Comparison of ENCODE assay signal across 8 cellular contexts in the genomic region with DNA sequence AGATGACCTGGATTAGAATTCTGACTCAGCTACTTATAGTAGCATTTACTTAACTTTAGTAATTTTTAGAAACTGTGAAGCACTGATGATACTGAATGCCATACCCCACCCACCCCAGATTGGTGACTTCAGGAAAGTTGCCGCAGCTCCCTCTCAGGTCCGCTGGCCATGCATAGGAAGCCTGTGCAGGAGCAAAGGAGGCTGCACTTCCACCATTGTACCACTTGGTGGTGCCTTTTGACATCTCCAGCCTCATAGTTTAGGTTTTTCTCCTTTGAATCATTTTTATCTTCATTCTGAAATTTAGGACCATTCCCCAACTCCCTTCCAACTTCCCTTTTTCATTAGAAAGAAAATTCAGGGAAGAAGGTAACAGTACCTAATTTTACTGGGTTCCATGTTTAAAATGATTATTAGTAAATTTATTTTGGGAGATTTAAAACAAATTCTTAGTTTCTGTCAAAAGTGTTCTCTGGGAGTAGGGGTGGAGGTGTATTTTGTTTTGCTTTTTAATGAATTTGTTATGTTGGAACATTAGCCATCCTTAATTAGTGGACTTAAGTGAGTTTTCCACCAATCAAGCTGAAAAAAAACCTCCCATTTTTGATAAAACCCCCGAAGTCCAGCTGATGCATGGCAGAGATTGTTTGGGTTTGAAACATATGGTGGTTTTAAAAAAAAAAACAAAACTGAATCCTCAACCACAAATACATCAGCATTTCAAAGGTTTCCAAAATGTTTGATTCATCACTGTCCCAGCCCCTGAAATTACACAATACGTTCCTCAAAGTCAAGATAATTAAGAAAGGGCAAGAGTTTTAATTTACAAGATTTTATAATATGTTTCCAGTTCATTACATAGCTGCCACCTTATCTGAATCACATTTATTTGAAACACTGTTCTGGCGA.
A peak's percentile ranks its signal among the peaks of the same experiment; 100 is the strongest.
DNase-seq lines count a peak whose midpoint lies in the region; ATAC-seq and TF ChIP-seq lines count a peak whose summit lies in the region.

No MANE protein-coding gene starts in this region.

- peak; percentile 5 to 56 (median 6) for DNase-seq in CD8-positive, alpha-beta memory T cell
- DNase-seq in GM19238 (ENCODE audit: insufficient read length, low spot score) (peak; percentile 24), NCI-H748 treated with DMSO at 0.1 percent for 48 hours (lab: John Stamatoyannopoulos, UW) (peak; percentile 31), activated T-cell treated with anti-CD3 and anti-CD28 coated beads for 4 hours (peak; percentile 15), fibroblast of the aortic adventitia (ENCODE audit: low read depth) (peak; percentile 88), osteocyte (ENCODE audit: extremely low spot score, unreplicated experiment) (peak; percentile 87), NCI-H1436 (lab: John Stamatoyannopoulos, UW) (no peak)

- no peak overlapping the region for H3K4me3 Mint-ChIP-seq in CD8-positive, alpha-beta memory T cell
- H3K4me3 Mint-ChIP-seq in osteocyte (ENCODE audit: unreplicated experiment) = no peak overlapping the region

- H3K9me3 ChIP-seq in CD8-positive, alpha-beta memory T cell (ENCODE audit: low read length) = no peaks in the 10 kb centered on the region

- TF ChIP-seq CTCF in fibroblast of the aortic adventitia (IDR thresholded peaks at IDR 0.05; ENCODE audit: insufficient read depth, low read length) (peak; percentile 98), osteocyte (IDR thresholded peaks at IDR 0.05) (peak; percentile 95)

- no peak overlapping the region for H3K27ac Mint-ChIP-seq in CD8-positive, alpha-beta memory T cell
- peak overlapping the region; percentile 40 for H3K27ac Mint-ChIP-seq in osteocyte (ENCODE audit: unreplicated experiment)

- H3K27me3 ChIP-seq in CD8-positive, alpha-beta memory T cell (ENCODE audit: insufficient read depth, low read length, poor library complexity, severe bottlenecking) = no peaks in the 10 kb centered on the region

- H3K4me1 ChIP-seq in CD8-positive, alpha-beta memory T cell (ENCODE audit: insufficient read depth, low read length) = no peaks in the 10 kb centered on the region

- no peaks in the 10 kb centered on the region for H3K27me3 Mint-ChIP-seq in CD8-positive, alpha-beta memory T cell
- no peaks in the 10 kb centered on the region for H3K27me3 Mint-ChIP-seq in osteocyte (ENCODE audit: unreplicated experiment)

- peak; percentile 89 for ATAC-seq in HG03354 (IDR thresholded peaks at IDR 0.05; ENCODE audit: poor library complexity, severe bottlenecking, unreplicated experiment)

- H3K27ac ChIP-seq in CD8-positive, alpha-beta memory T cell (ENCODE audit: low read depth, low read length) = no peak overlapping the region

- POLR2A ChIA-PET in CD8-positive, alpha-beta memory T cell (lab: Charles Lee) = no interaction called here

- H3K36me3 Mint-ChIP-seq in CD8-positive, alpha-beta memory T cell = peaks cover 2 to 7% (median 5%) of the 10 kb centered on the region in 3 donors
- H3K36me3 Mint-ChIP-seq in osteocyte (ENCODE audit: unreplicated experiment) = peaks cover 37% of the 10 kb centered on the region

- H3K4me3 ChIP-seq in CD8-positive, alpha-beta memory T cell (ENCODE audit: low read length) = no peak overlapping the region
- H3K4me3 ChIP-seq in fibroblast of the aortic adventitia (ENCODE audit: low read depth, low read length) = no peak overlapping the region

- H3K4me1 Mint-ChIP-seq in CD8-positive, alpha-beta memory T cell = no peaks in the 10 kb centered on the region
- H3K4me1 Mint-ChIP-seq in osteocyte (ENCODE audit: unreplicated experiment) = peaks cover 55% of the 10 kb centered on the region

- H3K36me3 ChIP-seq in CD8-positive, alpha-beta memory T cell (ENCODE audit: insufficient read depth, low read length) = no peaks in the 10 kb centered on the region

- H3K9me3 Mint-ChIP-seq in CD8-positive, alpha-beta memory T cell = no peaks in the 10 kb centered on the region
- H3K9me3 Mint-ChIP-seq in osteocyte (ENCODE audit: unreplicated experiment) = no peaks in the 10 kb centered on the region

- CTCF ChIA-PET in CD8-positive, alpha-beta memory T cell (lab: Charles Lee) = interaction anchor here (0.7 to 1.6 kb wide), 2 partner anchors 12 to 932 kb away, joined by 3 to 12 read pairs; no protein-coding TSS in a partner anchor
